16 cellular contexts compared by ENCODE assay signal in the genomic region with DNA sequence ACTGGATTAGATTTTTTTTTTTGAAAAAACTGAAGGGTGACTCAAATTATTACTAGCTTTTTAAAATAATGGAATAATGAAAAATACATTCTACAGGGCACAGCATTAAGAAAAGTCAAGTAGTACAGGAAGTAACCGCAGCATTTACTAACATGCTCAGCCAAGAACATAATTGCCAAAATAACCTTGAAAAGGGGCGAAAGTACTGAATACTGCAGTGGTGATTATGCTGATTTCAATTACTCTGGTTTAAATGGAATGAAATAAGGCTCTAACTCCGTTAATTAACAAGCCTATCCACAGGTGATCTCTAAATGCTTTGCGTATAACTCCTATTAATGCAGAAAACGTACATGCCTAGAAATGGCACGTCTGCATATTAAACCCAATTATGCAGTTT.
"Had no signal": no experiment of that assay in that cellular context is flagged by ENCODE, and none has a peak within 500 bp of the region (broad histone marks: within the 10 kb centered on the region; RNA-seq: fewer than 3 reads in every experiment).

No MANE protein-coding gene starts in this region.

- H3K4me3 Mint-ChIP-seq: memory B cell, mesothelial cell of epicardium, natural killer cell, type B pancreatic cell had no signal

- H3K27me3 ChIP-seq: colonic mucosa, esophagus squamous epithelium, foreskin keratinocyte had no signal

- H3K36me3 Mint-ChIP-seq: memory B cell, mesothelial cell of epicardium, natural killer cell, type B pancreatic cell had no signal

- H3K27me3 Mint-ChIP-seq: type B pancreatic cell had no signal

- H3K27ac ChIP-seq: colonic mucosa, esophagus squamous epithelium, foreskin keratinocyte, left ventricle myocardium inferior, lower lobe of right lung had no signal

- H3K9me3 ChIP-seq: colonic mucosa, esophagus squamous epithelium, left ventricle myocardium inferior, lower lobe of right lung had no signal

- H3K36me3 ChIP-seq: colonic mucosa, esophagus squamous epithelium, left ventricle myocardium inferior, lower lobe of right lung had no signal

- H3K4me1 Mint-ChIP-seq: memory B cell, natural killer cell had no signal

- H3K4me3 ChIP-seq: colonic mucosa, esophagus squamous epithelium, left ventricle myocardium inferior, lower lobe of right lung had no signal

- H3K4me1 ChIP-seq: colonic mucosa, esophagus squamous epithelium, foreskin keratinocyte, left ventricle myocardium inferior, lower lobe of right lung had no signal

- H3K27ac Mint-ChIP-seq: memory B cell, mesothelial cell of epicardium, natural killer cell, type B pancreatic cell had no signal

- DNase-seq: colonic mucosa; dermis blood vessel endothelial cell; esophagus squamous epithelium; foreskin keratinocyte; kidney; left cardiac atrium; left ventricle myocardium inferior; lower lobe of right lung; natural killer cell; right cardiac atrium; small intestine; stimulated activated CD4-positive, alpha-beta T cell treated with anti-CD3 and anti-CD28 coated beads, Interleukin-12 subunit alpha, Interleukin-12 subunit beta, amount 100 ng/mL, for 4 hours; stimulated activated naive CD4-positive, alpha-beta T cell had no signal

- H3K9me3 Mint-ChIP-seq: memory B cell, type B pancreatic cell had no signal
